8 cellular contexts compared by ENCODE assay signal in the genomic region with DNA sequence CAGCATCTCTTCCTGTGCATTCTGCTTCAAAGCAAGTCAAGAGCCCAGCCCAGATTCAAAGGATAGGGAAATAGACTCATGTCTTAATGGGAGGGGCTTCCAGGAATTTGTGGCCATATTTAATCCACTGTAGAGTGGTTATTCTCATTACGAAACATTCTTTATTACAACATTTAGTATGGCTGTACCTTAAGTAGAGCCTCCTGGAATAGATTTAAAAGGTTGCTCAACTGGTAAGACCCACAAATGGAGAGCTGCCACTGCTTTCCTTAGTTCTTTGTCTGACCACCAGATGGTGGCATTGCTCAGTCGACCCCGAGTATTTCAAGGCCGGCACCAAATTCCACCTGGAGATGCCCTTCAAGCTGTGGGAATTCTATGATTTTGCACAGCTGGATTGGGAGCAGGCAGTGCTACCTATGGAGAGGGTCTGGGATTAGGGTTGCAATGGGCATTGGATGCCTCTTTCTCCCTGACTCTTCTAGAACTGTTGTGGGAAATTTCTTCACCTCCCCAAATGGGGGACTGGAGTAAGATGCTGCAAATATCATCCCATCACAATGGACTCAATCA.
DNase-seq lines count a peak whose midpoint lies in the region; ATAC-seq and TF ChIP-seq lines count a peak whose summit lies in the region.

No MANE protein-coding gene starts in this region.

- H3K4me3 ChIP-seq in Karpas-422 (ENCODE audit: low read length) (no peak overlapping the region), heart left ventricle (no peak overlapping the region)

- no peak overlapping the region for H3K4me3 Mint-ChIP-seq in progenitor cell of endocrine pancreas (ENCODE audit: low read depth)

- TF ChIP-seq POLR2A in heart left ventricle (IDR thresholded peaks at IDR 0.05), result no peak

- H3K9me3 ChIP-seq in Karpas-422 (ENCODE audit: low read length), result no peaks in the 10 kb centered on the region
- peaks cover 0 to 13% (median 2%) of the 10 kb centered on the region in 12 donors for H3K9me3 ChIP-seq in heart left ventricle

- H3K4me1 Mint-ChIP-seq in progenitor cell of endocrine pancreas (ENCODE audit: low read depth), result no peaks in the 10 kb centered on the region

- H3K36me3 ChIP-seq in Karpas-422 (ENCODE audit: insufficient read depth, low read length), result no peaks in the 10 kb centered on the region
- no peaks in the 10 kb centered on the region for H3K36me3 ChIP-seq in heart left ventricle

- H2AFZ ChIP-seq in Karpas-422 (ENCODE audit: low read length), result no peak overlapping the region

- DNase-seq in Karpas-422 (peak; percentile 70), RPMI8226 (peak; percentile 49), heart left ventricle (peak in 3 of 5 donors; percentile 55 to 59 (median 55)), progenitor cell of endocrine pancreas (ENCODE audit: low spot score, unreplicated experiment) (peak; percentile 55), T1000 (lab: John Stamatoyannopoulos, UW) (no peak)
- peak; percentile 4 for DNase-seq in activated naive CD8-positive, alpha-beta T cell treated with anti-CD3 and anti-CD28 coated beads, Interleukin-2, amount 50 U/mL, for 16 hours (ENCODE audit: low read depth, low spot score)

- no peaks in the 10 kb centered on the region for H3K9me2 ChIP-seq in Karpas-422 (replicated peaks; ENCODE audit: insufficient read depth, low read length)

- 1 to 7% (median 5%) methylated on average over 4 of the region's 4 CpGs for WGBS in heart left ventricle, 4 donors

- H3K27me3 Mint-ChIP-seq in progenitor cell of endocrine pancreas, result peaks cover 5% of the 10 kb centered on the region

- intact Hi-C loops in heart left ventricle (cut with DNase I), result loop anchor here in 9 of 10 donors (1.0 to 10.0 kb wide), 7 partner anchors 36 to 147 kb away; a partner anchor contains a TSS

- H3K4me1 ChIP-seq in Karpas-422 (ENCODE audit: low read length) (peaks cover 8% of the 10 kb centered on the region; the same call in 1 of the 2 replicates), heart left ventricle (peaks cover 2 to 72% (median 31%) of the 10 kb centered on the region in 12 donors)

- ATAC-seq in GM18909 (IDR thresholded peaks at IDR 0.05; ENCODE audit: poor library complexity, unreplicated experiment) (peak; percentile 64), heart left ventricle (peak; percentile 32 to 60 (median 58))

- H3K79me2 ChIP-seq in Karpas-422 (ENCODE audit: low read length), result no peaks in the 10 kb centered on the region

- peak; percentile 90 for TF ChIP-seq CTCF in C4-2B (conservative IDR thresholded peaks at IDR 0.05)
- peak; percentile 66 to 88 (median 82) for TF ChIP-seq CTCF in heart left ventricle (IDR thresholded peaks at IDR 0.05)
- TF ChIP-seq CTCF in progenitor cell of endocrine pancreas (IDR thresholded peaks at IDR 0.05; ENCODE audit: unreplicated experiment), result peak; percentile 82

- H4K20me1 ChIP-seq in Karpas-422 (ENCODE audit: insufficient read depth, low read depth, low read length), result no peaks in the 10 kb centered on the region

- H3K27ac Mint-ChIP-seq in progenitor cell of endocrine pancreas, result no peak overlapping the region

- H3K9me3 Mint-ChIP-seq in progenitor cell of endocrine pancreas (ENCODE audit: low read depth), result peaks cover 13% of the 10 kb centered on the region

- H3K27ac ChIP-seq in C4-2B (no peak overlapping the region), Karpas-422 (ENCODE audit: low read length) (no peak overlapping the region), heart left ventricle (peak overlapping the region in 9 of 12 donors; percentile 15 to 86 (median 53))

- H3K9ac ChIP-seq in Karpas-422 (ENCODE audit: low read length), result no peak overlapping the region

- H3K4me2 ChIP-seq in Karpas-422 (ENCODE audit: low read depth, low read length, poor library complexity, severe bottlenecking), result no peak overlapping the region

- H3K36me3 Mint-ChIP-seq in progenitor cell of endocrine pancreas (ENCODE audit: insufficient read depth), result peaks cover 2% of the 10 kb centered on the region

- H3K27me3 ChIP-seq in Karpas-422 (ENCODE audit: low read length) (no peaks in the 10 kb centered on the region; the same call in 1 of the 2 replicates), heart left ventricle (no peaks in the 10 kb centered on the region)

Comparison
In these comparisons a context has a peak if more than half of its experiments do, and no peak if none do; other contexts are left out.
1. H3K27ac ChIP-seq: peak in heart left ventricle (9 of 12); none in C4-2B (single experiment) and Karpas-422 (single experiment).
2. Peak in every context shown above with its lines, with median percentiles within 50 percentile points of each other: CTCF ChIP-seq.